In the genomic region with DNA sequence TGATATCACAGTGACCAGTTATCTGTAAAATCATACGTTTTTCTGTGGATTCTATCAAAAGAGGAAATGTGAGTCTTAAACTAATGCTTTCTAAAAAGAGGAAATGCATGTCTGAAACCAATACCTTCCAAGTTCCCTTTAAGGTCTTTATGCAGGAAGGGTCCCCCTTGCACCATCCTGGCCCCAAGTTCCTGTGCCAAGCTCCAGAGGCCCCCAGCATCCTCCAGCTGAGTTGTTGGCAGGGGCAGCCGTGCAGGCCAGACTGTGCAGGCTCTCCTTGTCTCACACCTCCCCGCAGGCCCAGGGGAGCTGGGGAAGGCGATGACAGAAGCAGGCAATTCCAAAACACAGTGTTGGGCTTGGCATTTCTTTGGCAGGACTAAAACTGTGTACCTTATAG, we compare ENCODE assay signal across 13 cellular contexts. TPM values are rescaled to one million over a fixed set of nuclear protein-coding genes. Genes with fewer than 3 reads are reported as not detected.
DNase-seq lines count a peak whose midpoint lies in the region; ATAC-seq and TF ChIP-seq lines count a peak whose summit lies in the region.
"Had no signal": no experiment of that assay in that cellular context is flagged by ENCODE, and none has a peak within 500 bp of the region (broad histone marks: within the 10 kb centered on the region; RNA-seq: fewer than 3 reads in every experiment).

No MANE protein-coding gene starts in this region.

- TF ChIP-seq CTCF in activated CD8-positive, alpha-beta T cell treated with anti-CD3 and anti-CD28 coated beads for 36 hours (IDR thresholded peaks at IDR 0.05) = no peak
- no peak for TF ChIP-seq CTCF in left ventricle myocardium inferior (IDR thresholded peaks at IDR 0.05; ENCODE audit: borderline replicate concordance)

- H3K4me3 Mint-ChIP-seq in activated CD8-positive, alpha-beta T cell treated with anti-CD3 and anti-CD28 coated beads, Interleukin-2, amount 10 ng/mL, durations not matched to agents 7 days and 5 days = no peak overlapping the region
- H3K4me3 Mint-ChIP-seq in activated CD8-positive, alpha-beta T cell treated with anti-CD3 and anti-CD28 coated beads for 36 hours = no peak overlapping the region

- CTCF ChIA-PET in activated CD8-positive, alpha-beta T cell treated with anti-CD3 and anti-CD28 coated beads, Interleukin-2, amount 10 ng/mL, durations not matched to agents 7 days and 5 days (lab: Charles Lee) = no interaction called here
- CTCF ChIA-PET in activated CD8-positive, alpha-beta T cell treated with anti-CD3 and anti-CD28 coated beads for 36 hours (lab: Charles Lee) = no interaction called here

- no peaks in the 10 kb centered on the region for H3K27me3 ChIP-seq in left ventricle myocardium inferior (ENCODE audit: low read depth)

- H3K4me3 ChIP-seq in left ventricle myocardium inferior = no peak overlapping the region
- H3K4me3 ChIP-seq: coronary artery, tibial artery had no signal

- DNase-seq in activated CD8-positive, alpha-beta T cell treated with anti-CD3 and anti-CD28 coated beads, Interleukin-2, amount 10 ng/mL, durations not matched to agents 7 days and 5 days = peak; percentile 9
- no peak for DNase-seq in activated CD8-positive, alpha-beta T cell treated with anti-CD3 and anti-CD28 coated beads for 36 hours
- DNase-seq in SKM-1 (lab: John Stamatoyannopoulos, UW; ENCODE audit: unreplicated experiment) = peak; percentile 98
- peak; percentile 26 for DNase-seq in left ventricle myocardium inferior
- no peak for DNase-seq in NCI-H524 treated with DMSO at 0.1 percent for 48 hours (lab: John Stamatoyannopoulos, UW)
- DNase-seq in AG08395 (ENCODE audit: low spot score) = no peak
- DNase-seq: H7, NCI-H1694 treated with DMSO at 0.1 percent for 48 hours, tibial artery had no signal

- no peaks in the 10 kb centered on the region for H3K36me3 Mint-ChIP-seq in activated CD8-positive, alpha-beta T cell treated with anti-CD3 and anti-CD28 coated beads, Interleukin-2, amount 10 ng/mL, durations not matched to agents 7 days and 5 days (ENCODE audit: low read depth)
- no peaks in the 10 kb centered on the region for H3K36me3 Mint-ChIP-seq in activated CD8-positive, alpha-beta T cell treated with anti-CD3 and anti-CD28 coated beads for 36 hours (ENCODE audit: low read depth)

- no peaks in the 10 kb centered on the region for H3K36me3 ChIP-seq in left ventricle myocardium inferior
- H3K36me3 ChIP-seq: tibial artery had no signal

- H3K9me3 Mint-ChIP-seq in activated CD8-positive, alpha-beta T cell treated with anti-CD3 and anti-CD28 coated beads, Interleukin-2, amount 10 ng/mL, durations not matched to agents 7 days and 5 days (ENCODE audit: insufficient read depth) = no peaks in the 10 kb centered on the region
- H3K9me3 Mint-ChIP-seq in activated CD8-positive, alpha-beta T cell treated with anti-CD3 and anti-CD28 coated beads for 36 hours = no peaks in the 10 kb centered on the region

- no peak overlapping the region for H3K27ac Mint-ChIP-seq in activated CD8-positive, alpha-beta T cell treated with anti-CD3 and anti-CD28 coated beads, Interleukin-2, amount 10 ng/mL, durations not matched to agents 7 days and 5 days
- no peak overlapping the region for H3K27ac Mint-ChIP-seq in activated CD8-positive, alpha-beta T cell treated with anti-CD3 and anti-CD28 coated beads for 36 hours

- intact Hi-C loops in activated CD8-positive, alpha-beta T cell treated with anti-CD3 and anti-CD28 coated beads for 36 hours (cut with micrococcal nuclease) = no loop called here
- intact Hi-C loops in left ventricle myocardium inferior (cut with micrococcal nuclease) = no loop called here

- no peaks in the 10 kb centered on the region for H3K4me1 Mint-ChIP-seq in activated CD8-positive, alpha-beta T cell treated with anti-CD3 and anti-CD28 coated beads, Interleukin-2, amount 10 ng/mL, durations not matched to agents 7 days and 5 days (ENCODE audit: low read depth)
- no peaks in the 10 kb centered on the region for H3K4me1 Mint-ChIP-seq in activated CD8-positive, alpha-beta T cell treated with anti-CD3 and anti-CD28 coated beads for 36 hours (ENCODE audit: low read depth)

- peaks cover 12% of the 10 kb centered on the region for H3K4me1 ChIP-seq in left ventricle myocardium inferior
- H3K4me1 ChIP-seq: tibial artery had no signal

- no peaks in the 10 kb centered on the region for H3K9me3 ChIP-seq in left ventricle myocardium inferior (replicated peaks)
- H3K9me3 ChIP-seq: tibial artery had no signal

- no peak overlapping the region for H3K27ac ChIP-seq in left ventricle myocardium inferior (replicated peaks)
- H3K27ac ChIP-seq: coronary artery, KMS-11, tibial artery had no signal

- POLR2A ChIA-PET in activated CD8-positive, alpha-beta T cell treated with anti-CD3 and anti-CD28 coated beads, Interleukin-2, amount 10 ng/mL, durations not matched to agents 7 days and 5 days (lab: Charles Lee) = no interaction called here
- POLR2A ChIA-PET in activated CD8-positive, alpha-beta T cell treated with anti-CD3 and anti-CD28 coated beads for 36 hours (lab: Charles Lee) = no interaction called here

- no peak for ATAC-seq in activated CD8-positive, alpha-beta T cell treated with anti-CD3 and anti-CD28 coated beads, Interleukin-2, amount 10 ng/mL, durations not matched to agents 7 days and 5 days
- ATAC-seq in activated CD8-positive, alpha-beta T cell treated with anti-CD3 and anti-CD28 coated beads for 36 hours = no peak
- ATAC-seq in HG03571 (IDR thresholded peaks at IDR 0.05; ENCODE audit: unreplicated experiment) = no peak
- ATAC-seq in GM21619 (IDR thresholded peaks at IDR 0.05; ENCODE audit: unreplicated experiment) = no peak

- peaks cover 5% of the 10 kb centered on the region for H3K27me3 Mint-ChIP-seq in activated CD8-positive, alpha-beta T cell treated with anti-CD3 and anti-CD28 coated beads, Interleukin-2, amount 10 ng/mL, durations not matched to agents 7 days and 5 days (ENCODE audit: low read depth)
- peaks cover 2% of the 10 kb centered on the region for H3K27me3 Mint-ChIP-seq in activated CD8-positive, alpha-beta T cell treated with anti-CD3 and anti-CD28 coated beads for 36 hours

RNA-seq across cellular contexts. Expression of gene DPYSL5, which starts 39.2 kb away (rescaled TPM):
- not detected for total RNA-seq in activated CD8-positive, alpha-beta T cell treated with anti-CD3 and anti-CD28 coated beads, Interleukin-2, amount 10 ng/mL, durations not matched to agents 7 days and 5 days
- not detected for total RNA-seq in activated CD8-positive, alpha-beta T cell treated with anti-CD3 and anti-CD28 coated beads for 36 hours
- total RNA-seq in left ventricle myocardium inferior = not detected

Comparison
In these comparisons a context has a peak if more than half of its experiments do, and no peak if none do; other contexts are left out.
1. DNase-seq: peak in activated CD8-positive, alpha-beta T cell treated with anti-CD3 and anti-CD28 coated beads, Interleukin-2, amount 10 ng/mL, durations not matched to agents 7 days and 5 days (single experiment), SKM-1 (single experiment) and left ventricle myocardium inferior (single experiment); none in activated CD8-positive, alpha-beta T cell treated with anti-CD3 and anti-CD28 coated beads for 36 hours (single experiment), NCI-H524 treated with DMSO at 0.1 percent for 48 hours (single experiment) and AG08395 (single experiment).